24 cellular contexts compared by ENCODE assay signal in the genomic region with DNA sequence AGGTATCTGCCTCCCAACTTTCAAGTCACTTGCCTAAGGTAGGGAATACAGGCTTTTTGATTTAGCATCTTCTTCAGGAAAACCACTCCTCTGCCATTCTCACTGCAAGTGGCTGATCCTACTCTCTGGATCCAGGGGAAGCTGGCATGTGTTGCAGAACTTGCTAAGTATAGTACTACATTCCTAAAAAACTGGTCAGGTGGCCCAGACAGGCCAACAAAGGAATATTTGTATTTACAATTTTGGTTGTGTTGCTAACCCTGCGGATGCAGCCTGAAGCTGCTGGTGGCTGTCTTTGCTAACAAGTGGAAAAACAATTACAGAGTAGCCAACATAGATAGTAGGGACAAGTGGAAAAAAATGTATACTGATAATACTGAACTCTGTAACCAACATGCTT.
"Had no signal": no experiment of that assay in that cellular context is flagged by ENCODE, and none has a peak within 500 bp of the region (broad histone marks: within the 10 kb centered on the region; RNA-seq: fewer than 3 reads in every experiment).

No MANE protein-coding gene starts in this region.

- ATAC-seq: effector memory CD8-positive, alpha-beta T cell; left lung; lower lobe of right lung; natural killer cell treated with Interleukin-12 subunit alpha and Interleukin-12 subunit beta and Interleukin-15 and Interleukin-18, amount 100 ng/mL, for 72 hours; pancreas; sciatic nerve; stimulated activated effector memory CD8-positive, alpha-beta T cell treated with anti-CD3 and anti-CD28 coated beads, Interleukin-12 subunit alpha, Interleukin-12 subunit beta, amount 100 ng/mL, for 72 hours had no signal

- H3K9me3 ChIP-seq: esophagus squamous epithelium, lower lobe of right lung, neutrophil, pancreas, stomach, tibial nerve, upper lobe of left lung had no signal

- H3K4me2 ChIP-seq: smooth muscle cell had no signal

- H3K4me1 ChIP-seq: pancreas had no signal

- DNase-seq: cerebellar nuclear complex; cortex of kidney; effector memory CD8-positive, alpha-beta T cell; erythroblast; esophagus squamous epithelium; foreskin melanocyte; glutamatergic neuron; kidney; left lung; lower lobe of right lung; naive B cell; pancreas; retina; stimulated activated CD4-positive, alpha-beta T cell treated with anti-CD3 and anti-CD28 coated beads, Interleukin-2, amount 100 ng/mL, for 24 hours; stimulated activated CD4-positive, alpha-beta T cell treated with anti-CD3 and anti-CD28 coated beads, Interleukin-4, amount 100 ng/mL, for 24 hours; stimulated activated naive CD4-positive, alpha-beta T cell treated with Interleukin-2 at 50 U/mL for 16 hours; stomach; upper lobe of left lung had no signal

- H3K27me3 ChIP-seq: esophagus squamous epithelium, left lung, neutrophil, pancreas, stomach, tibial nerve, upper lobe of left lung had no signal

- H3K27ac ChIP-seq: neutrophil, pancreas, stomach had no signal

- H3K4me3 ChIP-seq: esophagus squamous epithelium, left lung, lower lobe of right lung, pancreas, smooth muscle cell, stomach, tibial nerve, upper lobe of left lung had no signal

- H3K36me3 ChIP-seq: esophagus squamous epithelium, left lung, lower lobe of right lung, neutrophil, pancreas, stomach, tibial nerve, upper lobe of left lung had no signal
